In genomic region chr4:509374-509676, GRCh38 we compare ENCODE assay signal across 28 cellular contexts.
"Had no signal": no experiment of that assay in that cellular context is flagged by ENCODE, and none has a peak within 500 bp of the region (broad histone marks: within the 10 kb centered on the region; RNA-seq: fewer than 3 reads in every experiment).

No MANE protein-coding gene starts in this region.

- H3K4me1 ChIP-seq: adrenal gland, ascending aorta, breast epithelium had no signal

- ATAC-seq: activated CD8-positive, alpha-beta memory T cell treated with anti-CD3 and anti-CD28 coated beads, Interleukin-2, amount 10 ng/mL, durations not matched to agents 7 days and 5 days; esophagus mucosa had no signal

- H3K27me3 ChIP-seq: adrenal gland, ascending aorta, breast epithelium, cardiac muscle cell, dorsolateral prefrontal cortex had no signal

- H3K9me3 ChIP-seq: adrenal gland, ascending aorta, breast epithelium had no signal

- FAIRE-seq: frontal cortex had no signal

- H3K4me3 ChIP-seq: adrenal gland, ascending aorta, breast epithelium, cardiac muscle cell, coronary artery, dorsolateral prefrontal cortex had no signal

- H3K27me3 Mint-ChIP-seq: activated CD4-positive, alpha-beta memory T cell treated with anti-CD3 and anti-CD28 coated beads for 36 hours; activated CD4-positive, alpha-beta T cell treated with anti-CD3 and anti-CD28 coated beads for 36 hours; activated CD4-positive, alpha-beta T cell treated with anti-CD3 and anti-CD28 coated beads, Interleukin-2, amount 10 ng/mL, durations not matched to agents 24 days and 14 days; activated CD8-positive, alpha-beta memory T cell treated with anti-CD3 and anti-CD28 coated beads, Interleukin-2, amount 10 ng/mL, durations not matched to agents 7 days and 5 days; brain; central memory CD8-positive, alpha-beta T cell; dendritic cell treated with granulocyte-macrophage colony-stimulating factor and Interleukin-4, amounts not matched to agents 40 ng/mL and 50 ng/mL, for 4 days; T-helper 17 cell had no signal

- H3K9me3 Mint-ChIP-seq: activated CD4-positive, alpha-beta memory T cell treated with anti-CD3 and anti-CD28 coated beads for 36 hours; brain; central memory CD8-positive, alpha-beta T cell; endodermal cell had no signal

- H3K4me1 Mint-ChIP-seq: brain, endodermal cell had no signal

- DNase-seq: activated CD4-positive, alpha-beta T cell treated with anti-CD3 and anti-CD28 coated beads for 36 hours; activated CD4-positive, alpha-beta T cell treated with anti-CD3 and anti-CD28 coated beads, Interleukin-2, amount 10 ng/mL, durations not matched to agents 24 days and 14 days; activated CD4-positive, CD25-positive, alpha-beta regulatory T cell; activated CD4-positive, CD25-positive, alpha-beta regulatory T cell treated with anti-CD3 and anti-CD28 coated beads, Interleukin-2, amount 50 U/mL, for 72 hours; activated CD8-positive, alpha-beta memory T cell treated with anti-CD3 and anti-CD28 coated beads, Interleukin-2, amount 10 ng/mL, durations not matched to agents 7 days and 5 days; activated CD8-positive, alpha-beta memory T cell treated with anti-CD3 and anti-CD28 coated beads, Interleukin-2, amount 50 U/mL, for 4 hours; activated effector memory CD4-positive, alpha-beta T cell treated with anti-CD3 and anti-CD28 coated beads, Interleukin-2, amount 50 U/mL, for 16 hours; activated T-cell treated with anti-CD3 and anti-CD28 coated beads, Interleukin-2, amount 50 U/mL, for 1 hour; activated T-cell treated with anti-CD3 and anti-CD28 coated beads, Interleukin-2, amount 50 U/mL, for 48 hours; adrenal gland; amygdala; dorsolateral prefrontal cortex; effector memory CD4-positive, alpha-beta T cell; endodermal cell; head of caudate nucleus; T-helper 1 cell; T-helper 17 cell; T1000 had no signal

- H3K27ac Mint-ChIP-seq: brain; dendritic cell treated with granulocyte-macrophage colony-stimulating factor and Interleukin-4, amounts not matched to agents 40 ng/mL and 50 ng/mL, for 4 days; endodermal cell had no signal

- H3K4me3 Mint-ChIP-seq: activated CD4-positive, alpha-beta memory T cell treated with anti-CD3 and anti-CD28 coated beads for 36 hours; activated CD4-positive, alpha-beta T cell treated with anti-CD3 and anti-CD28 coated beads for 36 hours; activated CD4-positive, alpha-beta T cell treated with anti-CD3 and anti-CD28 coated beads, Interleukin-2, amount 10 ng/mL, durations not matched to agents 24 days and 14 days; activated CD8-positive, alpha-beta memory T cell treated with anti-CD3 and anti-CD28 coated beads, Interleukin-2, amount 10 ng/mL, durations not matched to agents 7 days and 5 days; brain; central memory CD8-positive, alpha-beta T cell; dendritic cell treated with granulocyte-macrophage colony-stimulating factor and Interleukin-4, amounts not matched to agents 40 ng/mL and 50 ng/mL, for 4 days; endodermal cell; T-helper 17 cell had no signal

- H3K27ac ChIP-seq: adrenal gland, ascending aorta, breast epithelium, cardiac muscle cell, coronary artery, dorsolateral prefrontal cortex had no signal

- H3K36me3 ChIP-seq: breast epithelium had no signal
